ENCODE assay signal across 12 cellular contexts in genomic region chr1:201214461-201214860, GRCh38. TPM values are rescaled to one million over a fixed set of nuclear protein-coding genes. Genes with fewer than 3 reads are reported as not detected.
DNase-seq lines count a peak whose midpoint lies in the region; ATAC-seq and TF ChIP-seq lines count a peak whose summit lies in the region.
"Had no signal": no experiment of that assay in that cellular context is flagged by ENCODE, and none has a peak within 500 bp of the region (broad histone marks: within the 10 kb centered on the region; RNA-seq: fewer than 3 reads in every experiment).

No MANE protein-coding gene starts in this region.

- no peaks in the 10 kb centered on the region for H3K79me2 ChIP-seq in OCI-LY3 (ENCODE audit: low read length)

- H3K4me2 ChIP-seq in OCI-LY3 (ENCODE audit: low read length) = no peak overlapping the region

- H3K27me3 ChIP-seq in A673 (replicated peaks; ENCODE audit: insufficient read depth, low read depth, low read length, poor library complexity) (no peaks in the 10 kb centered on the region), OCI-LY3 (ENCODE audit: low read depth, low read length) (peaks cover 21% of the 10 kb centered on the region)

- H3K4me1 ChIP-seq in A673 (ENCODE audit: insufficient read depth, low read length, poor library complexity, severe bottlenecking) = no peaks in the 10 kb centered on the region
- no peaks in the 10 kb centered on the region for H3K4me1 ChIP-seq in OCI-LY3 (ENCODE audit: low read length)

- intact Hi-C loops in A673 (cut with micrococcal nuclease; ENCODE audit: unreplicated experiment) = no loop called here

- DNase-seq in A673 (ENCODE audit: low spot score) (peak; percentile 65), fibroblast of mammary gland (ENCODE audit: low read depth) (peak; percentile 14), NCI-H748 treated with DMSO at 0.1 percent for 48 hours (lab: John Stamatoyannopoulos, UW) (no peak), activated gamma-delta T cell treated with Interleukin-2 at 50 U/mL for 16 hours (no peak)
- DNase-seq: naive thymus-derived CD4-positive, alpha-beta T cell; NCI-H1092; NK-92 treated with Interleukin-12 subunit alpha and Interleukin-12 subunit beta, amount 100 ng/mL, for 24 hours had no signal

- POLR2A ChIA-PET in A673 (lab: Charles Lee; ENCODE audit: low non-redundant PET) = no interaction called here

- H3K4me3 ChIP-seq in A673 (ENCODE audit: low read depth, low read length, poor library complexity, severe bottlenecking) = no peak overlapping the region
- no peak overlapping the region for H3K4me3 ChIP-seq in OCI-LY3 (ENCODE audit: low read length)
- H3K4me3 ChIP-seq in fibroblast of mammary gland (ENCODE audit: control insufficient read depth, low read depth, low read length) = no peak overlapping the region

- H3K27ac ChIP-seq in A673 (ENCODE audit: low read depth, low read length, poor library complexity, severe bottlenecking) = no peak overlapping the region
- no peak overlapping the region for H3K27ac ChIP-seq in OCI-LY3 (ENCODE audit: low read length)

- no TSS peak for BruUV-seq in A673 (replicated peaks; lab: Mats Ljungman, UMichigan)

- CTCF ChIA-PET in A673 (lab: Charles Lee) = interaction anchor here (0.6 to 1.0 kb wide), 4 partner anchors 8 to 771 kb away, joined by 3 to 6 read pairs (median 4); no protein-coding TSS in a partner anchor

- H3K9ac ChIP-seq in OCI-LY3 (ENCODE audit: low read length) = no peak overlapping the region

- no peaks in the 10 kb centered on the region for H3K9me3 ChIP-seq in A673 (ENCODE audit: low read depth, low read length, poor library complexity, severe bottlenecking)
- no peaks in the 10 kb centered on the region for H3K9me3 ChIP-seq in OCI-LY3 (ENCODE audit: insufficient read depth, low read length)

- H4K20me1 ChIP-seq in OCI-LY3 (ENCODE audit: insufficient read depth, low read length) = no peaks in the 10 kb centered on the region

- TF ChIP-seq CTCF in A673 (conservative IDR thresholded peaks at IDR 0.05; ENCODE audit: low read depth, low read length) (peak; percentile 68), GM12872 (IDR thresholded peaks at IDR 0.05; ENCODE audit: insufficient read depth, low read depth, low read length) (peak; percentile 26; the same call in 1 of the 3 replicates), OCI-LY3 (IDR thresholded peaks at IDR 0.05; ENCODE audit: low read depth, low read length) (peak; percentile 36), fibroblast of mammary gland (conservative IDR thresholded peaks at IDR 0.05; ENCODE audit: control insufficient read depth, insufficient read depth, low read depth, low read length) (peak; percentile 7)

- H3K36me3 ChIP-seq in A673 (ENCODE audit: insufficient read depth, low read length, poor library complexity, severe bottlenecking) (no peaks in the 10 kb centered on the region), OCI-LY3 (replicated peaks; ENCODE audit: low read depth, low read length) (no peaks in the 10 kb centered on the region)

- H2AFZ ChIP-seq in OCI-LY3 (ENCODE audit: low read depth, low read length) = no peak overlapping the region

- ATAC-seq in HG02642 (IDR thresholded peaks at IDR 0.05; ENCODE audit: poor library complexity, unreplicated experiment) (no peak), GM21825 (IDR thresholded peaks at IDR 0.05; ENCODE audit: unreplicated experiment) (no peak)
- ATAC-seq: naive thymus-derived CD4-positive, alpha-beta T cell had no signal

RNA-seq across cellular contexts. Expression of gene IGFN1, which starts 23.8 kb away (rescaled TPM):
- total RNA-seq in A673 (2021) = 1.0 and 1.2 TPM in 2 replicates
- total RNA-seq: activated naive CD4-positive, alpha-beta T cell treated with anti-CD3 and anti-CD28 coated beads, Interleukin-2, amount 50 U/mL, for 72 hours; naive thymus-derived CD4-positive, alpha-beta T cell had no signal

Comparison
In these comparisons a context has a peak if more than half of its experiments do, and no peak if none do; other contexts are left out.
1. DNase-seq: peak in A673 (single experiment) and fibroblast of mammary gland (single experiment); none in NCI-H748 treated with DMSO at 0.1 percent for 48 hours (single experiment) and activated gamma-delta T cell treated with Interleukin-2 at 50 U/mL for 16 hours (single experiment).
2. CTCF ChIP-seq: peak in every context shown above with its lines; median percentile 68 in A673; 36 in OCI-LY3; 26 in GM12872; 7 in fibroblast of mammary gland.